In the genomic region with DNA sequence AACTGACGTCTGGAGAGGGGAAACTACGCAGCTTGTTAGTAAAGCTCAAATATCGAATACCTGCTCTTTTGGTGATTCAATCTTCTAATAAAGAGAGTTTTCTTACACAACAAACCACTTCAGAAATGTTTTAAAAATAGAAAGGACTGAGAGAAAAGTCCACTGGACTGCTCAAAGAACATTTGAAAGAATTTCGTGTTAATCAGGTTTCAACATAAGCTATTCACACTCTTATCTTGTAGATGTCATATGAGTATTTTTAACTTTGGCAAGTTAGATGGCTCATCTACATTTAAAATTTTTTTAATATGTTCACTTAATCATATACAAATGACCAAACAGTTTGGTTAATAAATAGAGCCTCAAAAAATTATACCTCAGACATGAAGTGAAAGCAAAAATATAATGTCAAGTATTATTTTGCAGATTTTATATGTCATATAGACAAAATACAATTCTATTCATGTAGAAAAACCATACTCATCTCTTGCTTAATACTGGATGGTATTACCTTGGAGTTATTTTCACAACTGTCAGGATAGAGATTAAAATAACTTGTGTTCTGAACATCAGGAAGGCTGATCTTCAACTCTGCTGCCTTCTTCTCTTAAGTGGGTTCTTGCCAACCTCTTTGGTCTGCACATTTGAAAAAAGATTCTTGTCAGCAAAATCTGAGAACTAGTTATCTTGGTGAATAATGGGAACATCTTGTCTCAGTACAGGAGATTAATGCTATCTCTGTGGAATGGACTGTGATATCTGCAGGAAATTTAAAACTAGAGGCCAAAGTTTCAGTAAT, we compare ENCODE assay signal across 14 cellular contexts.
DNase-seq lines count a peak whose midpoint lies in the region; ATAC-seq and TF ChIP-seq lines count a peak whose summit lies in the region.
"Had no signal": no experiment of that assay in that cellular context is flagged by ENCODE, and none has a peak within 500 bp of the region (broad histone marks: within the 10 kb centered on the region; RNA-seq: fewer than 3 reads in every experiment).

No MANE protein-coding gene starts in this region.

- peak; percentile 35 for ATAC-seq in left ventricle myocardium superior
- peak; percentile 80 for ATAC-seq in omental fat pad (ENCODE audit: low FRiP score)
- ATAC-seq in GM21723 (IDR thresholded peaks at IDR 0.05; ENCODE audit: unreplicated experiment): no peak
- ATAC-seq: CD8-positive, alpha-beta T cell had no signal

- TF ChIP-seq CTCF in fibroblast of the aortic adventitia (IDR thresholded peaks at IDR 0.05; ENCODE audit: insufficient read depth, low read length) (no peak), omental fat pad (IDR thresholded peaks at IDR 0.05) (no peak)

- H3K4me3 ChIP-seq in fibroblast of the aortic adventitia (ENCODE audit: low read depth, low read length): no peak overlapping the region

- intact Hi-C loops in left ventricle myocardium superior (cut with micrococcal nuclease): no loop called here
- intact Hi-C loops in cardiac septum (cut with DNase I): no loop called here

- no peak for DNase-seq in left ventricle myocardium superior
- DNase-seq in cardiac septum (ENCODE audit: low spot score): no peak
- peak; percentile 18 for DNase-seq in NCI-H226
- peak; percentile 28 for DNase-seq in fibroblast of the aortic adventitia (ENCODE audit: low read depth)
- no peak for DNase-seq in omental fat pad (ENCODE audit: low spot score)
- DNase-seq in pons (ENCODE audit: low spot score): no peak
- no peak for DNase-seq in COR-L47 (lab: John Stamatoyannopoulos, UW)
- DNase-seq: Caco-2; CD8-positive, alpha-beta T cell; DND-41; GDM1; HCEC 1CT; HFFc6 had no signal

Comparison
In these comparisons a context has a peak if more than half of its experiments do, and no peak if none do; other contexts are left out.
1. DNase-seq: peak in NCI-H226 (single experiment) and fibroblast of the aortic adventitia (single experiment); none in left ventricle myocardium superior (single experiment), cardiac septum (single experiment), omental fat pad (single experiment), pons (single experiment) and COR-L47 (single experiment).